ENCODE assay signal across 26 cellular contexts in genomic region chr15:96314508-96314907, GRCh38. TPM values are rescaled to one million over a fixed set of nuclear protein-coding genes. Genes with fewer than 3 reads are reported as not detected.
"Had no signal": no experiment of that assay in that cellular context is flagged by ENCODE, and none has a peak within 500 bp of the region (broad histone marks: within the 10 kb centered on the region; RNA-seq: fewer than 3 reads in every experiment).

No MANE protein-coding gene starts in this region.

- H3K4me3 Mint-ChIP-seq: naive thymus-derived CD8-positive, alpha-beta T cell; natural killer cell treated with Interleukin-12 subunit alpha and Interleukin-12 subunit beta and Interleukin-15 and Interleukin-18, amount 100 ng/mL, for 72 hours; neural progenitor cell; stimulated activated memory B cell treated with anti-CD40 and anti-IgM and Interleukin-4, amounts not matched to agents 10 μg/mL and 1 μg/mL and 100 μg/mL, for 72 hours; stimulated activated naive CD8-positive, alpha-beta T cell treated with anti-CD3 and anti-CD28 coated beads, Interleukin-15, amount 100 ng/mL, for 72 hours; type B pancreatic cell had no signal

- DNase-seq: naive thymus-derived CD8-positive, alpha-beta T cell; occipital lobe; ovary; posterior cingulate gyrus; psoas muscle; right cardiac atrium; spleen; stimulated activated CD4-positive, alpha-beta T cell treated with anti-CD3 and anti-CD28 coated beads, Interleukin-12 subunit alpha, Interleukin-12 subunit beta, amount 100 ng/mL, for 4 hours; stimulated activated CD4-positive, alpha-beta T cell treated with anti-CD3 and anti-CD28 coated beads, Interleukin-1b, Interleukin-23, amount 100 ng/mL, for 48 hours; stimulated activated CD4-positive, alpha-beta T cell treated with anti-CD3 and anti-CD28 coated beads, Interleukin-4, amount 100 ng/mL, for 1 hour; stimulated activated CD4-positive, alpha-beta T cell treated with anti-CD3 and anti-CD28 coated beads, Interleukin-4, amount 100 ng/mL, for 4 hours; stimulated activated CD8-positive, alpha-beta memory T cell treated with anti-CD3 and anti-CD28 coated beads, Interleukin-4, amount 100 ng/mL, for 48 hours; stimulated activated naive CD4-positive, alpha-beta T cell; stimulated activated naive CD8-positive, alpha-beta T cell treated with anti-CD3 and anti-CD28 coated beads, Interleukin-15, amount 100 ng/mL, for 72 hours; stimulated activated naive CD8-positive, alpha-beta T cell treated with anti-CD3 and anti-CD28 coated beads, Interleukin-15, Interleukin-2, amounts not matched to agents 100 U/mL and 50 U/mL, for 24 hours; substantia nigra; testis; tibial artery; transverse colon; upper lobe of right lung; uterus had no signal

- H3K9me3 Mint-ChIP-seq: natural killer cell treated with Interleukin-12 subunit alpha and Interleukin-12 subunit beta and Interleukin-15 and Interleukin-18, amount 100 ng/mL, for 72 hours; neural progenitor cell; stimulated activated memory B cell treated with anti-CD40 and anti-IgM and Interleukin-4, amounts not matched to agents 10 μg/mL and 1 μg/mL and 100 μg/mL, for 72 hours; stimulated activated naive CD8-positive, alpha-beta T cell treated with anti-CD3 and anti-CD28 coated beads, Interleukin-15, amount 100 ng/mL, for 72 hours; type B pancreatic cell had no signal

- H3K4me1 Mint-ChIP-seq: naive thymus-derived CD8-positive, alpha-beta T cell; stimulated activated memory B cell treated with anti-CD40 and anti-IgM and Interleukin-4, amounts not matched to agents 10 μg/mL and 1 μg/mL and 100 μg/mL, for 72 hours; stimulated activated naive CD8-positive, alpha-beta T cell treated with anti-CD3 and anti-CD28 coated beads, Interleukin-15, amount 100 ng/mL, for 72 hours had no signal

- H3K27ac Mint-ChIP-seq: naive thymus-derived CD8-positive, alpha-beta T cell; natural killer cell treated with Interleukin-12 subunit alpha and Interleukin-12 subunit beta and Interleukin-15 and Interleukin-18, amount 100 ng/mL, for 72 hours; neural progenitor cell; progenitor cell of endocrine pancreas; stimulated activated memory B cell treated with anti-CD40 and anti-IgM and Interleukin-4, amounts not matched to agents 10 μg/mL and 1 μg/mL and 100 μg/mL, for 72 hours; stimulated activated naive CD8-positive, alpha-beta T cell treated with anti-CD3 and anti-CD28 coated beads, Interleukin-15, amount 100 ng/mL, for 72 hours; type B pancreatic cell had no signal

- H3K36me3 Mint-ChIP-seq: naive thymus-derived CD8-positive, alpha-beta T cell; natural killer cell treated with Interleukin-12 subunit alpha and Interleukin-12 subunit beta and Interleukin-15 and Interleukin-18, amount 100 ng/mL, for 72 hours; stimulated activated memory B cell treated with anti-CD40 and anti-IgM and Interleukin-4, amounts not matched to agents 10 μg/mL and 1 μg/mL and 100 μg/mL, for 72 hours; type B pancreatic cell had no signal

RNA-seq across cellular contexts. Expression of gene NR2F2, which starts 16.0 kb away (rescaled TPM):
- total RNA-seq: naive thymus-derived CD8-positive, alpha-beta T cell; natural killer cell treated with Interleukin-12 subunit alpha and Interleukin-12 subunit beta and Interleukin-15 and Interleukin-18, amount 100 ng/mL, for 72 hours had no signal
